ENCODE assay signal across 23 cellular contexts in the genomic region with DNA sequence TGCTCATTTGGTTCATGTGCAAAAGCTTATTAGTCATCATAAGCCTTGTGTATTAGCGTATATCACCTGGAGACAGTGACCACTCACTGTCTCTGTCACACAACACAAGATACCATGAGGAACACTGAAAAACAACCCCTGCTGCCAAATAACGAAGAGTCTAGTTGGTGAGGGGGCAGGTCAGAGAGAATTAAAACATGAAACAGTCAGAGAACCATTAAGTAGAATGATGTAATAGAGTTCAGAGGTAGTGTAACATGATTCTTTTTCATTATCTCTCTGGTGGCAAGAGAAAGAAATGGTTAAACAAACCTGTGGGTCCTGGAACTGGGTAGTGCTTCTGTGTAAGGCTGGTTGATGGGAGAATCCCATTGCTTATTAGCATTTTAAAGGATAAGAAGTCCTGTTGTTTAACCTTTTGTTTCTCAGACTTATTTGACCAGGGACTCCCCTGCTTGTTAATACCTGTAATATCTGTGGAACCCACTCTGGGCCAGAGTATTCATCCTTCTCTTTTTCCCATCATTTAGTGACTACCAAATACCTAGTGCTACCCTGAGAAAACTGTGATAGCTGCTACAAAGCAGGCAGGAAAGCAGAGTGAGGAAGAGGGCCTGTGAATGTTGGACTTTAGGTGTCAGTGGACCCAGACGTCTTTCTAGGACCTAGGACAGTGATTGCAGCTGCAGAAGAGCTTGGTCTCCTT. TPM values are rescaled to one million over a fixed set of nuclear protein-coding genes. Genes with fewer than 3 reads are reported as not detected.
A peak's percentile ranks its signal among the peaks of the same experiment; 100 is the strongest.
DNase-seq lines count a peak whose midpoint lies in the region; ATAC-seq and TF ChIP-seq lines count a peak whose summit lies in the region.
"Had no signal": no experiment of that assay in that cellular context is flagged by ENCODE, and none has a peak within 500 bp of the region (broad histone marks: within the 10 kb centered on the region; RNA-seq: fewer than 3 reads in every experiment).

No MANE protein-coding gene starts in this region.

- H3K4me3 Mint-ChIP-seq in neural progenitor cell, result no peak overlapping the region

- no peak overlapping the region for H3K4me3 ChIP-seq in neural progenitor cell
- no peak overlapping the region for H3K4me3 ChIP-seq in colonic mucosa
- H3K4me3 ChIP-seq: left ventricle myocardium inferior, psoas muscle, skin epidermis, stomach, upper lobe of left lung had no signal

- H3K27me3 ChIP-seq in neural progenitor cell, result no peaks in the 10 kb centered on the region
- no peaks in the 10 kb centered on the region for H3K27me3 ChIP-seq in colonic mucosa
- H3K27me3 ChIP-seq: stomach, upper lobe of left lung had no signal

- no peaks in the 10 kb centered on the region for H3K27me3 Mint-ChIP-seq in neural progenitor cell (ENCODE audit: insufficient read depth, low read depth)

- H3K9me3 ChIP-seq in neural progenitor cell (ENCODE audit: low read depth) (no peaks in the 10 kb centered on the region), colonic mucosa (no peaks in the 10 kb centered on the region)
- H3K9me3 ChIP-seq: left ventricle myocardium inferior, psoas muscle, stomach, upper lobe of left lung had no signal

- H3K9ac ChIP-seq in neural progenitor cell, result no peak overlapping the region
- H3K9ac ChIP-seq in colonic mucosa (ENCODE audit: low read depth in 2 of 2, low read length in 2 of 2), result no peak overlapping the region
- H3K9ac ChIP-seq: KMS-11 had no signal

- H3K79me2 ChIP-seq in neural progenitor cell (ENCODE audit: low read depth), result no peaks in the 10 kb centered on the region

- H4K20me1 ChIP-seq in neural progenitor cell (ENCODE audit: low read depth), result no peaks in the 10 kb centered on the region

- H3K27ac ChIP-seq in neural progenitor cell, result peak overlapping the region; percentile 3
- H3K27ac ChIP-seq in colonic mucosa, result no peak overlapping the region
- H3K27ac ChIP-seq: KMS-11, left ventricle myocardium inferior, psoas muscle, skin epidermis, stomach, upper lobe of left lung had no signal

- peaks cover 7% of the 10 kb centered on the region for H3F3A ChIP-seq in neural progenitor cell (ENCODE audit: low read depth)

- H2AFZ ChIP-seq in neural progenitor cell (replicated peaks), result no peak overlapping the region

- TF ChIP-seq CTCF in neural progenitor cell (IDR thresholded peaks at IDR 0.05) (no peak), colonic mucosa (IDR thresholded peaks at IDR 0.05) (no peak)

- no peak overlapping the region for H3K27ac Mint-ChIP-seq in neural progenitor cell

- H3K4me1 ChIP-seq in neural progenitor cell, result peaks cover 10% of the 10 kb centered on the region
- no peaks in the 10 kb centered on the region for H3K4me1 ChIP-seq in colonic mucosa
- H3K4me1 ChIP-seq: left ventricle myocardium inferior, psoas muscle, stomach, upper lobe of left lung had no signal

- intact Hi-C loops in left cardiac atrium (cut with DNase I) (no loop called here), colonic mucosa (cut with DNase I) (no loop called here)

- no peaks in the 10 kb centered on the region for H3K4me1 Mint-ChIP-seq in neural progenitor cell

- H3K36me3 Mint-ChIP-seq in neural progenitor cell, result peaks cover 16% of the 10 kb centered on the region

- ATAC-seq in activated CD4-positive, CD25-positive, alpha-beta regulatory T cell treated with anti-CD3 and anti-CD28 coated beads, Interleukin-2, amount 50 U/mL, for 24 hours, result peak; percentile 32 to 45
- ATAC-seq in HG02981 (IDR thresholded peaks at IDR 0.05; ENCODE audit: unreplicated experiment), result no peak
- no peak for ATAC-seq in left cardiac atrium
- ATAC-seq: esophagus mucosa, HCT116, psoas muscle, SK-N-SH treated with all-trans-retinoic acid at 6 μM for 48 hours had no signal

- H3K36me3 ChIP-seq in neural progenitor cell (no peaks in the 10 kb centered on the region), colonic mucosa (no peaks in the 10 kb centered on the region)

- H3K4me2 ChIP-seq in neural progenitor cell, result no peak overlapping the region
- H3K4me2 ChIP-seq: KMS-11 had no signal

- no peak for DNase-seq in activated CD4-positive, CD25-positive, alpha-beta regulatory T cell treated with anti-CD3 and anti-CD28 coated beads, Interleukin-2, amount 50 U/mL, for 72 hours
- DNase-seq in HuH-7 (ENCODE audit: low spot score) (peak; percentile 32), RKO (ENCODE audit: low spot score) (peak; percentile 46), neural progenitor cell (ENCODE audit: low spot score) (no peak), left cardiac atrium (no peak), colonic mucosa (no peak)
- DNase-seq: activated CD4-positive, alpha-beta T cell treated with anti-CD3 and anti-CD28 coated beads for 48 hours; activated effector memory CD4-positive, alpha-beta T cell treated with anti-CD3 and anti-CD28 coated beads, Interleukin-2, amount 50 U/mL, for 16 hours; amygdala; Calu3; caudate nucleus; left ventricle myocardium inferior; NCI-H1092; psoas muscle; stomach; upper lobe of left lung had no signal

- no peaks in the 10 kb centered on the region for H3K9me3 Mint-ChIP-seq in neural progenitor cell

RNA-seq across cellular contexts. Expression of gene PTRHD1, which starts 38.1 kb away (rescaled TPM):
- total RNA-seq in neural progenitor cell (ENCODE audit: low replicate concordance) (41.6 and 59.5 TPM in 2 replicates), left cardiac atrium (10 to 100 TPM; 19.8 to 24.3 TPM), colonic mucosa (10 to 100 TPM; 38.2 to 47.6 TPM)

RNA-seq across cellular contexts. Expression of gene CENPO, which starts 38.1 kb away (rescaled TPM):
- total RNA-seq in neural progenitor cell (ENCODE audit: low replicate concordance) (50.6 and 52.2 TPM in 2 replicates), left cardiac atrium (1 to 10 TPM; 3.0 to 4.2 TPM), colonic mucosa (10 to 100 TPM in 1 of 2 donors, 1 to 10 TPM in 1; 6.8 to 26.8 TPM)

Comparison
In these comparisons a context has a peak if more than half of its experiments do, and no peak if none do; other contexts are left out.
1. ATAC-seq: peak in activated CD4-positive, CD25-positive, alpha-beta regulatory T cell treated with anti-CD3 and anti-CD28 coated beads, Interleukin-2, amount 50 U/mL, for 24 hours (2 of 2); none in HG02981 (single experiment) and left cardiac atrium (0 of 2).
2. DNase-seq: peak in HuH-7 (single experiment) and RKO (single experiment); none in activated CD4-positive, CD25-positive, alpha-beta regulatory T cell treated with anti-CD3 and anti-CD28 coated beads, Interleukin-2, amount 50 U/mL, for 72 hours (single experiment), neural progenitor cell (single experiment), left cardiac atrium (single experiment) and colonic mucosa (single experiment).